In the genomic region with DNA sequence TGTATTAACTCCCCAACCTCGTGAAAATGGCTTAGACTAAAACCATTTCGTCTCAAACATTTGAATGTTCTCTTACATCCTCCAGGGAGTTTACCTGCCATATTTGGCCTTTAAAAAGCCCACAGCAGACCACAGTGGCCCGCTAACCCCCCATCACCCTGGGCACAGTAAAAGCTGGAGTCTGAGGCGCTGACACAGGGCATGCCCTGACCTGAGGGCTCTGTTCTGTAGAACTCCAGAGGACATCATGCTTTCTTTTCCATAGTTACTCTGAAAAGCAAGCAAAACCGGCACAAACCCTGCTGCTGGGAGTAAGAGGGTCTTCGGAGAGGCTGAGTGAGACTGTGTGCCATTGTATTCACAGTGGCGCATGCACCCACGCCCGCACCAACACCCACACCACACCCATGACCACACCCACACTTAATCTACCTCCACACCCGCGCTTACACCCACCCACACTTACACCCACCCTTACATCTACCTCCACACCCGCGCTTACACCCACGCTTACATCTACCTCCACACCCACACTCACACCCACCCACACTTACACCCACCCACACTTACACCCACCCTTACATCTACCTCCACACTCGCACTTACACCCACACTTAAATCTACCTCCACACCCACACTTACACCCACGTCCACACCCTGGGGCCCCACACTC, we compare ENCODE assay signal across 8 cellular contexts. TPM values are rescaled to one million over a fixed set of nuclear protein-coding genes. Genes with fewer than 3 reads are reported as not detected.
DNase-seq lines count a peak whose midpoint lies in the region; ATAC-seq lines count a peak whose summit lies in the region.

No MANE protein-coding gene starts in this region.

- H3K9me3 Mint-ChIP-seq in activated naive CD4-positive, alpha-beta T cell treated with anti-CD3 and anti-CD28 coated beads, Interleukin-2, amount 10 ng/mL, durations not matched to agents 7 days and 5 days = no peaks in the 10 kb centered on the region
- H3K9me3 Mint-ChIP-seq in activated T-helper 2 cell treated with anti-CD3 and anti-CD28 coated beads, Interferon-gamma antibody, Interleukin-2, Interleukin-4, amounts not matched to agents 10 μg/mL and 5 μg/mL and 100 μg/mL, durations not matched to agents 14 hours and 24 hours and 36 hours = peaks cover 9% of the 10 kb centered on the region
- peaks cover 0 to 10% of the 10 kb centered on the region in 2 donors for H3K9me3 Mint-ChIP-seq in stimulated activated naive CD8-positive, alpha-beta T cell treated with anti-CD3 and anti-CD28 coated beads, Interleukin-15, amount 100 ng/mL, for 72 hours

- no peaks in the 10 kb centered on the region for H3K4me1 Mint-ChIP-seq in activated naive CD4-positive, alpha-beta T cell treated with anti-CD3 and anti-CD28 coated beads, Interleukin-2, amount 10 ng/mL, durations not matched to agents 7 days and 5 days
- H3K4me1 Mint-ChIP-seq in activated T-helper 2 cell treated with anti-CD3 and anti-CD28 coated beads, Interferon-gamma antibody, Interleukin-2, Interleukin-4, amounts not matched to agents 10 μg/mL and 5 μg/mL and 100 μg/mL, durations not matched to agents 14 hours and 24 hours and 36 hours (ENCODE audit: low read depth) = no peaks in the 10 kb centered on the region
- peaks cover 6% of the 10 kb centered on the region for H3K4me1 Mint-ChIP-seq in stimulated activated naive CD8-positive, alpha-beta T cell treated with anti-CD3 and anti-CD28 coated beads, Interleukin-15, amount 100 ng/mL, for 72 hours

- peaks cover under 1% of the 10 kb centered on the region for H3K27me3 Mint-ChIP-seq in activated naive CD4-positive, alpha-beta T cell treated with anti-CD3 and anti-CD28 coated beads, Interleukin-2, amount 10 ng/mL, durations not matched to agents 7 days and 5 days
- no peaks in the 10 kb centered on the region for H3K27me3 Mint-ChIP-seq in activated T-helper 2 cell treated with anti-CD3 and anti-CD28 coated beads, Interferon-gamma antibody, Interleukin-2, Interleukin-4, amounts not matched to agents 10 μg/mL and 5 μg/mL and 100 μg/mL, durations not matched to agents 14 hours and 24 hours and 36 hours (ENCODE audit: low read depth)
- H3K27me3 Mint-ChIP-seq in stimulated activated naive CD8-positive, alpha-beta T cell treated with anti-CD3 and anti-CD28 coated beads, Interleukin-15, amount 100 ng/mL, for 72 hours = no peaks in the 10 kb centered on the region

- intact Hi-C loops in activated T-helper 2 cell treated with anti-CD3 and anti-CD28 coated beads, Interferon-gamma antibody, Interleukin-2, Interleukin-4, amounts not matched to agents 10 μg/mL and 5 μg/mL and 100 μg/mL, durations not matched to agents 14 hours and 24 hours and 36 hours (cut with micrococcal nuclease) = no loop called here
- intact Hi-C loops in left ventricle myocardium superior (cut with micrococcal nuclease) = no loop called here

- H3K36me3 Mint-ChIP-seq in activated naive CD4-positive, alpha-beta T cell treated with anti-CD3 and anti-CD28 coated beads, Interleukin-2, amount 10 ng/mL, durations not matched to agents 7 days and 5 days = no peaks in the 10 kb centered on the region
- no peaks in the 10 kb centered on the region for H3K36me3 Mint-ChIP-seq in activated T-helper 2 cell treated with anti-CD3 and anti-CD28 coated beads, Interferon-gamma antibody, Interleukin-2, Interleukin-4, amounts not matched to agents 10 μg/mL and 5 μg/mL and 100 μg/mL, durations not matched to agents 14 hours and 24 hours and 36 hours (ENCODE audit: low read depth)

- H3K4me3 Mint-ChIP-seq in activated naive CD4-positive, alpha-beta T cell treated with anti-CD3 and anti-CD28 coated beads, Interleukin-2, amount 10 ng/mL, durations not matched to agents 7 days and 5 days = no peak overlapping the region
- no peak overlapping the region for H3K4me3 Mint-ChIP-seq in activated T-helper 2 cell treated with anti-CD3 and anti-CD28 coated beads, Interferon-gamma antibody, Interleukin-2, Interleukin-4, amounts not matched to agents 10 μg/mL and 5 μg/mL and 100 μg/mL, durations not matched to agents 14 hours and 24 hours and 36 hours (ENCODE audit: low read depth)
- no peak overlapping the region for H3K4me3 Mint-ChIP-seq in stimulated activated naive CD8-positive, alpha-beta T cell treated with anti-CD3 and anti-CD28 coated beads, Interleukin-15, amount 100 ng/mL, for 72 hours

- ATAC-seq in left ventricle myocardium superior = peak; percentile 46
- peak; percentile 72 for ATAC-seq in stimulated activated naive CD8-positive, alpha-beta T cell treated with anti-CD3 and anti-CD28 coated beads, Interleukin-15, amount 100 ng/mL, for 72 hours
- ATAC-seq in HG03280 (IDR thresholded peaks at IDR 0.05; ENCODE audit: unreplicated experiment) = no peak
- no peak for ATAC-seq in HG02623 (IDR thresholded peaks at IDR 0.05; ENCODE audit: unreplicated experiment)

- no peak overlapping the region for H3K27ac Mint-ChIP-seq in activated naive CD4-positive, alpha-beta T cell treated with anti-CD3 and anti-CD28 coated beads, Interleukin-2, amount 10 ng/mL, durations not matched to agents 7 days and 5 days
- peak overlapping the region; percentile 31 for H3K27ac Mint-ChIP-seq in activated T-helper 2 cell treated with anti-CD3 and anti-CD28 coated beads, Interferon-gamma antibody, Interleukin-2, Interleukin-4, amounts not matched to agents 10 μg/mL and 5 μg/mL and 100 μg/mL, durations not matched to agents 14 hours and 24 hours and 36 hours
- no peak overlapping the region for H3K27ac Mint-ChIP-seq in stimulated activated naive CD8-positive, alpha-beta T cell treated with anti-CD3 and anti-CD28 coated beads, Interleukin-15, amount 100 ng/mL, for 72 hours

- CTCF ChIA-PET in activated naive CD4-positive, alpha-beta T cell treated with anti-CD3 and anti-CD28 coated beads, Interleukin-2, amount 10 ng/mL, durations not matched to agents 7 days and 5 days (lab: Charles Lee) = no interaction called here

- peak; percentile 41 for DNase-seq in activated naive CD4-positive, alpha-beta T cell treated with anti-CD3 and anti-CD28 coated beads, Interleukin-2, amount 50 U/mL, for 16 hours
- DNase-seq in activated naive CD4-positive, alpha-beta T cell treated with anti-CD3 and anti-CD28 coated beads, Interleukin-2, amount 10 ng/mL, durations not matched to agents 7 days and 5 days = no peak
- no peak for DNase-seq in activated T-helper 2 cell treated with anti-CD3 and anti-CD28 coated beads, Interferon-gamma antibody, Interleukin-2, Interleukin-4, amounts not matched to agents 10 μg/mL and 5 μg/mL and 100 μg/mL, durations not matched to agents 14 hours and 24 hours and 36 hours (ENCODE audit: low spot score)
- DNase-seq in left ventricle myocardium superior (no peak), GM19238 (ENCODE audit: insufficient read length, low spot score) (no peak)
- no peak for DNase-seq in stimulated activated naive CD8-positive, alpha-beta T cell treated with anti-CD3 and anti-CD28 coated beads, Interleukin-15, amount 100 ng/mL, for 72 hours

RNA-seq across cellular contexts. Expression of a gene that starts 32.1 kb away (rescaled TPM):
- 2.8 and 3.5 TPM in 2 replicates for total RNA-seq in activated T-helper 2 cell treated with anti-CD3 and anti-CD28 coated beads, Interferon-gamma antibody, Interleukin-2, Interleukin-4, amounts not matched to agents 10 μg/mL and 5 μg/mL and 100 μg/mL, durations not matched to agents 14 hours and 24 hours and 36 hours
- total RNA-seq in left ventricle myocardium superior = 3.2 TPM

RNA-seq across cellular contexts. Expression of a gene that starts 32.9 kb away (rescaled TPM):
- 3.8 TPM in 2 replicates for total RNA-seq in activated T-helper 2 cell treated with anti-CD3 and anti-CD28 coated beads, Interferon-gamma antibody, Interleukin-2, Interleukin-4, amounts not matched to agents 10 μg/mL and 5 μg/mL and 100 μg/mL, durations not matched to agents 14 hours and 24 hours and 36 hours
- total RNA-seq in left ventricle myocardium superior = 19.9 TPM

RNA-seq across cellular contexts. Expression of a gene that starts 56.3 kb away (rescaled TPM):
- total RNA-seq in activated T-helper 2 cell treated with anti-CD3 and anti-CD28 coated beads, Interferon-gamma antibody, Interleukin-2, Interleukin-4, amounts not matched to agents 10 μg/mL and 5 μg/mL and 100 μg/mL, durations not matched to agents 14 hours and 24 hours and 36 hours = 17.3 and 18.8 TPM in 2 replicates
- 4.9 TPM for total RNA-seq in left ventricle myocardium superior

Comparison
In these comparisons a context has a peak if more than half of its experiments do, and no peak if none do; other contexts are left out.
1. ATAC-seq: peak in left ventricle myocardium superior (single experiment) and stimulated activated naive CD8-positive, alpha-beta T cell treated with anti-CD3 and anti-CD28 coated beads, Interleukin-15, amount 100 ng/mL, for 72 hours (single experiment); none in HG03280 (single experiment) and HG02623 (single experiment).